Comparison of ENCODE assay signal across 1 cellular context in the genomic region with DNA sequence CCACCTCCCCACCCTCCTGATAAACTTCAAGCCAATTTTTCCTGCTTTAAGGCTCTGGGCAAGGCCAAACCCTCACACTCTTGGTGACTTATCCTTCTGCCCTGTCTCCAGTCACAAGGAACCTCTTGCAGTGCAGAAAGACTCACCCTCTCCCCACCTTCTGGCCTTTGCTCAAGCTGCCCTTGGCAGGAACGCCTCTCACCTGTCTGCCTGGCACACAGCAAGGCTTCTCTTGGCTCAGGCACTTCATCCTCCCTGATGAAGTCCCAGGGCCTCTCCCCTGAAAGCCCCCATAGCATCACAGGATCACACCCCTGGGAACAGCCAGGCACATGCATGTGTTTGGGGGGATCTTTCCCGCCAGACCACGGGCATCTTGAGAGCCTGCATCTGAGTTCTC.
TF ChIP-seq lines count a peak whose summit lies in the region.

No MANE protein-coding gene starts in this region.

TF ChIP-seq in H1, 55 proteins besides CTCF, POLR2A, EP300 and RAD21 (continued from another document):
- TF ChIP-seq, protein P1, sequence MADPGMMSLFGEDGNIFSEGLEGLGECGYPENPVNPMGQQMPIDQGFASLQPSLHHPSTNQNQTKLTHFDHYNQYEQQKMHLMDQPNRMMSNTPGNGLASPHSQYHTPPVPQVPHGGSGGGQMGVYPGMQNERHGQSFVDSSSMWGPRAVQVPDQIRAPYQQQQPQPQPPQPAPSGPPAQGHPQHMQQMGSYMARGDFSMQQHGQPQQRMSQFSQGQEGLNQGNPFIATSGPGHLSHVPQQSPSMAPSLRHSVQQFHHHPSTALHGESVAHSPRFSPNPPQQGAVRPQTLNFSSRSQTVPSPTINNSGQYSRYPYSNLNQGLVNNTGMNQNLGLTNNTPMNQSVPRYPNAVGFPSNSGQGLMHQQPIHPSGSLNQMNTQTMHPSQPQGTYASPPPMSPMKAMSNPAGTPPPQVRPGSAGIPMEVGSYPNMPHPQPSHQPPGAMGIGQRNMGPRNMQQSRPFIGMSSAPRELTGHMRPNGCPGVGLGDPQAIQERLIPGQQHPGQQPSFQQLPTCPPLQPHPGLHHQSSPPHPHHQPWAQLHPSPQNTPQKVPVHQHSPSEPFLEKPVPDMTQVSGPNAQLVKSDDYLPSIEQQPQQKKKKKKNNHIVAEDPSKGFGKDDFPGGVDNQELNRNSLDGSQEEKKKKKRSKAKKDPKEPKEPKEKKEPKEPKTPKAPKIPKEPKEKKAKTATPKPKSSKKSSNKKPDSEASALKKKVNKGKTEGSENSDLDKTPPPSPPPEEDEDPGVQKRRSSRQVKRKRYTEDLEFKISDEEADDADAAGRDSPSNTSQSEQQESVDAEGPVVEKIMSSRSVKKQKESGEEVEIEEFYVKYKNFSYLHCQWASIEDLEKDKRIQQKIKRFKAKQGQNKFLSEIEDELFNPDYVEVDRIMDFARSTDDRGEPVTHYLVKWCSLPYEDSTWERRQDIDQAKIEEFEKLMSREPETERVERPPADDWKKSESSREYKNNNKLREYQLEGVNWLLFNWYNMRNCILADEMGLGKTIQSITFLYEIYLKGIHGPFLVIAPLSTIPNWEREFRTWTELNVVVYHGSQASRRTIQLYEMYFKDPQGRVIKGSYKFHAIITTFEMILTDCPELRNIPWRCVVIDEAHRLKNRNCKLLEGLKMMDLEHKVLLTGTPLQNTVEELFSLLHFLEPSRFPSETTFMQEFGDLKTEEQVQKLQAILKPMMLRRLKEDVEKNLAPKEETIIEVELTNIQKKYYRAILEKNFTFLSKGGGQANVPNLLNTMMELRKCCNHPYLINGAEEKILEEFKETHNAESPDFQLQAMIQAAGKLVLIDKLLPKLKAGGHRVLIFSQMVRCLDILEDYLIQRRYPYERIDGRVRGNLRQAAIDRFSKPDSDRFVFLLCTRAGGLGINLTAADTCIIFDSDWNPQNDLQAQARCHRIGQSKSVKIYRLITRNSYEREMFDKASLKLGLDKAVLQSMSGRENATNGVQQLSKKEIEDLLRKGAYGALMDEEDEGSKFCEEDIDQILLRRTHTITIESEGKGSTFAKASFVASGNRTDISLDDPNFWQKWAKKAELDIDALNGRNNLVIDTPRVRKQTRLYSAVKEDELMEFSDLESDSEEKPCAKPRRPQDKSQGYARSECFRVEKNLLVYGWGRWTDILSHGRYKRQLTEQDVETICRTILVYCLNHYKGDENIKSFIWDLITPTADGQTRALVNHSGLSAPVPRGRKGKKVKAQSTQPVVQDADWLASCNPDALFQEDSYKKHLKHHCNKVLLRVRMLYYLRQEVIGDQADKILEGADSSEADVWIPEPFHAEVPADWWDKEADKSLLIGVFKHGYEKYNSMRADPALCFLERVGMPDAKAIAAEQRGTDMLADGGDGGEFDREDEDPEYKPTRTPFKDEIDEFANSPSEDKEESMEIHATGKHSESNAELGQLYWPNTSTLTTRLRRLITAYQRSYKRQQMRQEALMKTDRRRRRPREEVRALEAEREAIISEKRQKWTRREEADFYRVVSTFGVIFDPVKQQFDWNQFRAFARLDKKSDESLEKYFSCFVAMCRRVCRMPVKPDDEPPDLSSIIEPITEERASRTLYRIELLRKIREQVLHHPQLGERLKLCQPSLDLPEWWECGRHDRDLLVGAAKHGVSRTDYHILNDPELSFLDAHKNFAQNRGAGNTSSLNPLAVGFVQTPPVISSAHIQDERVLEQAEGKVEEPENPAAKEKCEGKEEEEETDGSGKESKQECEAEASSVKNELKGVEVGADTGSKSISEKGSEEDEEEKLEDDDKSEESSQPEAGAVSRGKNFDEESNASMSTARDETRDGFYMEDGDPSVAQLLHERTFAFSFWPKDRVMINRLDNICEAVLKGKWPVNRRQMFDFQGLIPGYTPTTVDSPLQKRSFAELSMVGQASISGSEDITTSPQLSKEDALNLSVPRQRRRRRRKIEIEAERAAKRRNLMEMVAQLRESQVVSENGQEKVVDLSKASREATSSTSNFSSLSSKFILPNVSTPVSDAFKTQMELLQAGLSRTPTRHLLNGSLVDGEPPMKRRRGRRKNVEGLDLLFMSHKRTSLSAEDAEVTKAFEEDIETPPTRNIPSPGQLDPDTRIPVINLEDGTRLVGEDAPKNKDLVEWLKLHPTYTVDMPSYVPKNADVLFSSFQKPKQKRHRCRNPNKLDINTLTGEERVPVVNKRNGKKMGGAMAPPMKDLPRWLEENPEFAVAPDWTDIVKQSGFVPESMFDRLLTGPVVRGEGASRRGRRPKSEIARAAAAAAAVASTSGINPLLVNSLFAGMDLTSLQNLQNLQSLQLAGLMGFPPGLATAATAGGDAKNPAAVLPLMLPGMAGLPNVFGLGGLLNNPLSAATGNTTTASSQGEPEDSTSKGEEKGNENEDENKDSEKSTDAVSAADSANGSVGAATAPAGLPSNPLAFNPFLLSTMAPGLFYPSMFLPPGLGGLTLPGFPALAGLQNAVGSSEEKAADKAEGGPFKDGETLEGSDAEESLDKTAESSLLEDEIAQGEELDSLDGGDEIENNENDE (IDR thresholded peaks at IDR 0.05; ENCODE audit: insufficient replicate concordance, low read length), result no peak
- TF ChIP-seq TAF1 (IDR thresholded peaks at IDR 0.05; ENCODE audit: low read depth, low read length) (no peak), HDAC6 (IDR thresholded peaks at IDR 0.05; ENCODE audit: low read depth, low read length) (no peak), CREB1 (IDR thresholded peaks at IDR 0.05) (no peak), ZNF274 (IDR thresholded peaks at IDR 0.05; ENCODE audit: borderline replicate concordance, extremely low read depth, low read length) (no peak)
- TF ChIP-seq, protein P2, sequence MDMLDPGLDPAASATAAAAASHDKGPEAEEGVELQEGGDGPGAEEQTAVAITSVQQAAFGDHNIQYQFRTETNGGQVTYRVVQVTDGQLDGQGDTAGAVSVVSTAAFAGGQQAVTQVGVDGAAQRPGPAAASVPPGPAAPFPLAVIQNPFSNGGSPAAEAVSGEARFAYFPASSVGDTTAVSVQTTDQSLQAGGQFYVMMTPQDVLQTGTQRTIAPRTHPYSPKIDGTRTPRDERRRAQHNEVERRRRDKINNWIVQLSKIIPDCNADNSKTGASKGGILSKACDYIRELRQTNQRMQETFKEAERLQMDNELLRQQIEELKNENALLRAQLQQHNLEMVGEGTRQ (IDR thresholded peaks at IDR 0.05; ENCODE audit: low read length), result no peak
